Comparison of ENCODE assay signal across 8 cellular contexts in genomic region chr18:9711361-9712129, GRCh38. TPM values are rescaled to one million over a fixed set of nuclear protein-coding genes. Genes with fewer than 3 reads are reported as not detected.
DNase-seq lines count a peak whose midpoint lies in the region; ATAC-seq lines count a peak whose summit lies in the region.

No MANE protein-coding gene starts in this region.

- no peaks in the 10 kb centered on the region for H3K27me3 ChIP-seq in aorta (ENCODE audit: control insufficient read depth in 1 of 2, insufficient read depth in 2 of 2, low read length in 1 of 2)

- CTCF ChIA-PET in T-cell (lab: Charles Lee), result no interaction called here

- no peaks in the 10 kb centered on the region for H3K9me3 Mint-ChIP-seq in T-cell

- peak; percentile 59 for ATAC-seq in GM19043 (IDR thresholded peaks at IDR 0.05; ENCODE audit: low read depth, unreplicated experiment)
- ATAC-seq in HG02884 (IDR thresholded peaks at IDR 0.05; ENCODE audit: unreplicated experiment), result peak; percentile 59
- ATAC-seq in aorta (ENCODE audit: low FRiP score), result no peak
- ATAC-seq in T-cell (replicated peaks in 1 of 4), result no peak

- H3K36me3 ChIP-seq in aorta (ENCODE audit: control insufficient read depth in 1 of 2, insufficient read depth in 2 of 2, low read length in 1 of 2), result no peaks in the 10 kb centered on the region

- POLR2A ChIA-PET in T-cell (lab: Charles Lee), result interaction anchor here in 1 of 2 donors (0.7 kb wide), 1 partner anchor 1240 kb away, joined by 6 read pairs; no protein-coding TSS in a partner anchor

- peaks cover 0 to 3% of the 10 kb centered on the region in 2 donors for H3K4me1 ChIP-seq in aorta (ENCODE audit: control insufficient read depth in 1 of 2, insufficient read depth in 2 of 2, low read length in 2 of 2)

- H3K4me1 Mint-ChIP-seq in T-cell, result peaks cover 12 to 31% (median 16%) of the 10 kb centered on the region in 3 donors

- H3K27me3 Mint-ChIP-seq in T-cell, result peaks cover 71 to 72% of the 10 kb centered on the region in 2 donors

- 66% methylated on average over 7 of the region's 7 CpGs for WGBS in aorta, 2 donors

- no peak overlapping the region for H3K27ac Mint-ChIP-seq in T-cell

- H3K4me3 ChIP-seq in skin epidermis (no peak overlapping the region), aorta (ENCODE audit: low read length in 2 of 2) (no peak overlapping the region)

- no peak overlapping the region for H3K4me3 Mint-ChIP-seq in T-cell

- H3K9me3 ChIP-seq in aorta (ENCODE audit: control insufficient read depth, low read length), result no peaks in the 10 kb centered on the region

- DNase-seq in SKM-1 (lab: John Stamatoyannopoulos, UW; ENCODE audit: unreplicated experiment) (peak; percentile 32), aorta (no peak), T-cell (no peak), NCI-H2081 treated with DMSO at 0.1 percent for 48 hours (lab: John Stamatoyannopoulos, UW) (no peak), midbrain (lab: John Stamatoyannopoulos, UW) (no peak)

- no peaks in the 10 kb centered on the region for H3K36me3 Mint-ChIP-seq in T-cell

- peak overlapping the region in 16 of 21 experiments; percentile 4 to 78 (median 42) for H3K27ac ChIP-seq in skin epidermis
- H3K27ac ChIP-seq in aorta (ENCODE audit: low read depth in 1 of 2, low read length in 2 of 2), result no peak overlapping the region

- intact Hi-C loops in aorta (cut with DNase I), result loop anchor here in 1 of 2 donors (10.0 kb wide), 1 partner anchor 213 kb away; no protein-coding TSS in a partner anchor

RNA-seq across cellular contexts. Expression of gene RAB31, which starts 3.4 kb away (rescaled TPM):
- total RNA-seq in aorta (100 to 1,000 TPM; 107 to 145 TPM), T-cell (1 to 10 TPM in 4 of 5 donors, under 1 TPM in 1; 0.60 to 2.0 (median 1.5) TPM)
- 10 to 100 TPM; 57.6 to 75.1 TPM for polyA plus RNA-seq in aorta

Comparison
In these comparisons a context has a peak if more than half of its experiments do, and no peak if none do; other contexts are left out.
1. ATAC-seq: peak in GM19043 (single experiment) and HG02884 (single experiment); none in aorta (single experiment) and T-cell (0 of 4).
2. H3K27ac ChIP-seq: peak in skin epidermis (16 of 21); none in aorta (0 of 2).
3. RNA of gene RAB31, which starts 3.4 kb away (total RNA-seq): 107 to 145 TPM in aorta; 0.60 to 2.0 TPM in T-cell; every median in the first group is over 10 times any median in the second.